8 cellular contexts compared by ENCODE assay signal in genomic region chr16:69859105-69859969, GRCh38.
DNase-seq lines count a peak whose midpoint lies in the region; ATAC-seq, FAIRE-seq and TF ChIP-seq lines count a peak whose summit lies in the region.

No MANE protein-coding gene starts in this region.

- H3K4me3 ChIP-seq in HEK293 (ENCODE audit: low read depth, low read length): no peak overlapping the region
- H3K4me3 ChIP-seq in HepG2 (replicated peaks in 1 of 3; ENCODE audit: insufficient read depth in 1 of 3, low read depth in 2 of 3, low read length in 3 of 3): peak overlapping the region in 1 of 3 experiments; percentile 1; a peak in 1 of 6 replicates

- no peak overlapping the region for H2AFZ ChIP-seq in HepG2 (ENCODE audit: low read length)

- H3K9me3 ChIP-seq in HEK293 (ENCODE audit: control insufficient read depth, insufficient read depth, low read depth, low read length) (no peaks in the 10 kb centered on the region), HepG2 (ENCODE audit: low read length) (no peaks in the 10 kb centered on the region)
- no peaks in the 10 kb centered on the region for H3K9me3 ChIP-seq in CD4-positive, alpha-beta T cell (ENCODE audit: control insufficient read depth, low read length)

- FAIRE-seq in HepG2 (lab: Jason Lieb, UNC): peak; percentile 73

- no peaks in the 10 kb centered on the region for H3K27me3 ChIP-seq in HepG2 (ENCODE audit: control insufficient read depth in 1 of 2, insufficient read depth in 2 of 2, low read length in 2 of 2)
- H3K27me3 ChIP-seq in CD4-positive, alpha-beta T cell (ENCODE audit: control insufficient read depth, insufficient read depth, low read length): no peaks in the 10 kb centered on the region

- POLR2A ChIA-PET in HEK293 (lab: Yijun Ruan, JAX): no interaction called here
- POLR2A ChIA-PET in HepG2 (lab: Yijun Ruan, JAX): interaction anchor here (1.0 to 1.7 kb wide), 2 partner anchors 20 to 47 kb away, joined by 3 to 9 read pairs; no protein-coding TSS in a partner anchor
- POLR2A ChIA-PET in CD4-positive, alpha-beta T cell (lab: Charles Lee): no interaction called here

- no peaks in the 10 kb centered on the region for H3K79me2 ChIP-seq in HepG2 (ENCODE audit: insufficient read depth, low read length)

- peak overlapping the region in 1 of 5 experiments; percentile 40 for H3K4me3 Mint-ChIP-seq in brain
- H3K4me3 Mint-ChIP-seq in CD4-positive, alpha-beta T cell: no peak overlapping the region

- intact Hi-C loops in HepG2 (cut with micrococcal nuclease; ENCODE audit: unreplicated experiment): loop anchor here (1.0 to 5.0 kb wide), 2 partner anchors 37 to 63 kb away; no protein-coding TSS in a partner anchor
- intact Hi-C loops in CD4-positive, alpha-beta T cell (cut with DNase I, micrococcal nuclease): no loop called here

- H3K9me3 Mint-ChIP-seq in brain: peaks cover 0 to 2% (median 0%) of the 10 kb centered on the region in 5 experiments
- H3K9me3 Mint-ChIP-seq in CD4-positive, alpha-beta T cell: no peaks in the 10 kb centered on the region

- no peak for TF ChIP-seq POLR2A in HepG2 (IDR thresholded peaks at IDR 0.05; ENCODE audit: insufficient read depth in 1 of 2, low read depth in 2 of 2, low read length in 2 of 2)

- H3K9ac ChIP-seq in HepG2 (ENCODE audit: insufficient read depth, low read depth, low read length): no peak overlapping the region

- TF ChIP-seq CTCF in AG09319 (IDR thresholded peaks at IDR 0.05; ENCODE audit: low read depth, low read length) (peak; percentile 10), HEK293 (tag by site-specific recombination; IDR thresholded peaks at IDR 0.05) (no peak), brain (conservative IDR thresholded peaks at IDR 0.05) (no peak), HepG2 (CRISPR knock-in tag; IDR thresholded peaks at IDR 0.05) (peak; percentile 74)
- TF ChIP-seq CTCF in CD4-positive, alpha-beta T cell (IDR thresholded peaks at IDR 0.05): no peak

- peaks cover 20% of the 10 kb centered on the region for H3K4me1 Mint-ChIP-seq in brain
- H3K4me1 Mint-ChIP-seq in CD4-positive, alpha-beta T cell (ENCODE audit: low read depth): peaks cover 4% of the 10 kb centered on the region

- in situ Hi-C loops in HepG2 (cut with HindIII; ENCODE audit: extremely low pct_ligation_motif_present, low pct_unique_long_range_greater_than_20kb): loop anchor here (5.0 kb wide), 1 partner anchor 62 kb away; no protein-coding TSS in a partner anchor

- H3K4me1 ChIP-seq in HEK293 (ENCODE audit: control insufficient read depth, insufficient read depth, low read length): no peaks in the 10 kb centered on the region
- H3K4me1 ChIP-seq in HepG2 (ENCODE audit: insufficient read depth, low read length): peaks cover 79% of the 10 kb centered on the region

- BruUV-seq in HepG2 (replicated peaks; lab: Mats Ljungman, UMichigan): no TSS peak

- WGBS in HepG2 (ENCODE audit: low lambda C conversion rate): 49% methylated on average over 20 of the region's 20 CpGs

- CTCF ChIA-PET in HEK293 (lab: Yijun Ruan, JAX) (interaction anchor here (0.6 to 0.9 kb wide), 4 partner anchors 36 to 295 kb away, joined by 3 to 4 read pairs (median 4); no protein-coding TSS in a partner anchor), HepG2 (lab: Yijun Ruan, JAX; ENCODE audit: low intra/inter-chr PET ratio, low total read pairs) (interaction anchor here (3.9 kb wide), 1 partner anchor 62 kb away, joined by 67 read pairs; no protein-coding TSS in a partner anchor)
- CTCF ChIA-PET in CD4-positive, alpha-beta T cell (lab: Charles Lee): no interaction called here

- H3K27ac ChIP-seq in HEK293 (ENCODE audit: extremely low read depth, low read depth, low read length) (no peak overlapping the region), HepG2 (ENCODE audit: extremely low read length, insufficient read depth, low read length) (peak overlapping the region; percentile 60)
- H3K27ac ChIP-seq in CD4-positive, alpha-beta T cell (ENCODE audit: low read depth, low read length): no peak overlapping the region

- no peaks in the 10 kb centered on the region for H3K27me3 Mint-ChIP-seq in brain
- no peaks in the 10 kb centered on the region for H3K27me3 Mint-ChIP-seq in CD4-positive, alpha-beta T cell

- no peaks in the 10 kb centered on the region for H4K20me1 ChIP-seq in HepG2 (ENCODE audit: insufficient read depth, low read length)

- TF ChIP-seq EP300 in HepG2 (IDR thresholded peaks at IDR 0.05; ENCODE audit: low read depth in 2 of 2, low read length in 2 of 2): peak in 1 of 2 experiments; percentile 73; a peak in 2 of 4 replicates
- 0 out of 2 replicates have a peak, but pooled peaks have one; percentile 26 for TF ChIP-seq EP300 in HepG2 (CRISPR knock-in tag; IDR thresholded peaks at IDR 0.05; ENCODE audit: borderline replicate concordance)

- peak; percentile 50; the same call in 1 of the 2 replicates for TF ChIP-seq RAD21 in HepG2 (CRISPR knock-in tag; IDR thresholded peaks at IDR 0.05)

- peak overlapping the region in 3 of 5 experiments; percentile 52 to 81 (median 60) for H3K27ac Mint-ChIP-seq in brain
- no peak overlapping the region for H3K27ac Mint-ChIP-seq in CD4-positive, alpha-beta T cell

- H3K36me3 Mint-ChIP-seq in brain: peaks cover 8% of the 10 kb centered on the region
- peaks cover 50% of the 10 kb centered on the region for H3K36me3 Mint-ChIP-seq in CD4-positive, alpha-beta T cell (ENCODE audit: low read depth)

- H3K36me3 ChIP-seq in HEK293 (ENCODE audit: control insufficient read depth in 2 of 2, insufficient read depth in 1 of 2, low read length in 2 of 2): no peaks in the 10 kb centered on the region; a peak in 1 of 3 replicates
- H3K36me3 ChIP-seq in HepG2 (replicated peaks in 1 of 2; ENCODE audit: control insufficient read depth in 1 of 2, insufficient read depth in 2 of 2, low read length in 2 of 2): peaks cover 0 to 1% of the 10 kb centered on the region in 2 experiments; a peak in 1 of 5 replicates

- peak overlapping the region; percentile 34 for H3K4me2 ChIP-seq in HepG2 (ENCODE audit: low read depth, low read length)

- ATAC-seq in HepG2: peak; percentile 83
- no peak for ATAC-seq in HG03442 (IDR thresholded peaks at IDR 0.05; ENCODE audit: unreplicated experiment)
- no peak for ATAC-seq in CD4-positive, alpha-beta T cell (ENCODE audit: poor library complexity)

- DNase-seq in AG09319 (ENCODE audit: extremely low read depth, low read depth) (no peak), HepG2 (ENCODE audit: low spot score) (peak; percentile 93), GF-D8 (lab: John Stamatoyannopoulos, UW) (no peak), NCI-H1417 treated with DMSO at 0.1 percent for 48 hours (lab: John Stamatoyannopoulos, UW) (no peak)
- no peak for DNase-seq in CD4-positive, alpha-beta T cell

TF ChIP-seq in HEK293, 187 proteins besides CTCF, POLR2A, EP300 and RAD21 (continues in another document):
- TF ChIP-seq, protein P1, sequence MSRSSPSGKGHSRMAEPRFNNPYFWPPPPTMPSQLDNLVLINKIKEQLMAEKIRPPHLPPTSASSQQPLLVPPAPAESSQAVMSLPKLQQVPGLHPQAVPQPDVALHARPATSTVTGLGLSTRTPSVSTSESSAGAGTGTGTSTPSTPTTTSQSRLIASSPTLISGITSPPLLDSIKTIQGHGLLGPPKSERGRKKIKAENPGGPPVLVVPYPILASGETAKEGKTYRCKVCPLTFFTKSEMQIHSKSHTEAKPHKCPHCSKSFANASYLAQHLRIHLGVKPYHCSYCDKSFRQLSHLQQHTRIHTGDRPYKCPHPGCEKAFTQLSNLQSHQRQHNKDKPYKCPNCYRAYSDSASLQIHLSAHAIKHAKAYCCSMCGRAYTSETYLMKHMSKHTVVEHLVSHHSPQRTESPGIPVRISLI (tag by site-specific recombination; IDR thresholded peaks at IDR 0.05): peak; percentile 80
- peak; percentile 73; the same call in 1 of the 2 replicates for TF ChIP-seq ZXDB (tag by site-specific recombination; IDR thresholded peaks at IDR 0.05)
- no peak for TF ChIP-seq ZNF692 (tag by site-specific recombination; IDR thresholded peaks at IDR 0.05)
- TF ChIP-seq GLI4 (tag by site-specific recombination; IDR thresholded peaks at IDR 0.05): no peak
- TF ChIP-seq ZNF169 (tag by site-specific recombination; IDR thresholded peaks at IDR 0.05): no peak

TF ChIP-seq in HepG2, 621 proteins besides CTCF, POLR2A, EP300 and RAD21 (continues in another document):
- TF ChIP-seq ISX (CRISPR knock-in tag; conservative IDR thresholded peaks at IDR 0.05) (no peak), FOSL1 (CRISPR knock-in tag; IDR thresholded peaks at IDR 0.05; ENCODE audit: borderline replicate concordance) (no peak), NFKBIZ (CRISPR knock-in tag; IDR thresholded peaks at IDR 0.05) (no peak), ATF5 (CRISPR knock-in tag; IDR thresholded peaks at IDR 0.05; ENCODE audit: low read depth) (no peak), ZNF331 (CRISPR knock-in tag; IDR thresholded peaks at IDR 0.05) (peak; percentile 76)

Comparison
In these comparisons a context has a peak if more than half of its experiments do, and no peak if none do; other contexts are left out.
1. CTCF ChIP-seq: peak in AG09319 (single experiment) and HepG2 (single experiment); none in HEK293 (single experiment), brain (0 of 2) and CD4-positive, alpha-beta T cell (single experiment).